31 cellular contexts compared by ENCODE assay signal in the genomic region with DNA sequence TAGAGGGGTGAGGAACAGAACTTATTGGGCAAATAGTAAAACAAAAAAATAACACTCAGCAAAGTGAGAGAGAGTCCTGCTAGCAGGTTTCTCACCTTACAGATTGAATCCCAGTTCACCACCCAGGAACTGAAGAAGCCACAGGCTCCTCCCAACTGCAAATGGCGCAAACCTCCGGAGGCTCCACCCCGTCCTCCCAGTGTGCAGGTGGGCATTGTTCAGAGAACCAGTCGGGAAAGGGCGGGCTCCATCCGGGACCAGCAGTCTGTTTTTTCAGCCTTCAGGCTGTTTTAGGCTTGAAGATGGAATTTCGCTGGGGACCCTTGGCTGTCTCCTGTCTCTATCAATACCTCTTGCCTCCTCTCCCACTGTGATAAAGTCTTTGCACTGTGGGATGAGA.
"Had no signal": no experiment of that assay in that cellular context is flagged by ENCODE, and none has a peak within 500 bp of the region (broad histone marks: within the 10 kb centered on the region; RNA-seq: fewer than 3 reads in every experiment).

No MANE protein-coding gene starts in this region.

- H3K36me3 Mint-ChIP-seq: activated naive CD4-positive, alpha-beta T cell treated with anti-CD3 and anti-CD28 coated beads, Interleukin-2, amount 50 U/mL, for 72 hours had no signal

- DNase-seq: activated CD4-positive, alpha-beta memory T cell treated with anti-CD3 and anti-CD28 coated beads, Interleukin-2, amount 10 ng/mL, durations not matched to agents 7 days and 5 days; activated CD4-positive, alpha-beta T cell treated with anti-CD3 and anti-CD28 coated beads for 1 hour; activated CD4-positive, alpha-beta T cell treated with anti-CD3 and anti-CD28 coated beads for 4 hours; activated CD4-positive, alpha-beta T cell treated with anti-CD3 and anti-CD28 coated beads, Interleukin-2, amount 10 ng/mL, durations not matched to agents 7 days and 5 days; activated CD4-positive, alpha-beta T cell treated with anti-CD3 and anti-CD28 coated beads, Interleukin-2, amount 50 U/mL, for 4 hours; activated CD8-positive, alpha-beta memory T cell treated with anti-CD3 and anti-CD28 coated beads, Interleukin-2, amount 50 U/mL, for 48 hours; activated gamma-delta T cell; activated naive CD4-positive, alpha-beta T cell; activated naive CD4-positive, alpha-beta T cell treated with anti-CD3 and anti-CD28 coated beads, Interleukin-2, amount 10 ng/mL, durations not matched to agents 7 days and 5 days; activated naive CD8-positive, alpha-beta T cell treated with anti-CD3 and anti-CD28 coated beads, Interleukin-2, amount 10 ng/mL, durations not matched to agents 7 days and 5 days; activated T-cell treated with anti-CD3 and anti-CD28 coated beads for 4 hours; activated T-cell treated with anti-CD3 and anti-CD28 coated beads, Interleukin-2, amount 50 U/mL, for 24 hours; activated T-cell treated with anti-CD3 and anti-CD28 coated beads, Interleukin-2, amount 50 U/mL, for 72 hours; central memory CD4-positive, alpha-beta T cell; cerebellar nuclear complex; cortex of kidney; dermis blood vessel endothelial cell; effector CD4-positive, alpha-beta T cell; esophagus squamous epithelium; head of caudate nucleus; T-helper 2 cell had no signal

- H3K27me3 Mint-ChIP-seq: activated T-cell treated with anti-CD3 and anti-CD28 coated beads, Interleukin-2, amount 50 U/mL, for 24 hours had no signal

- H3K4me1 Mint-ChIP-seq: activated CD4-positive, alpha-beta memory T cell treated with anti-CD3 and anti-CD28 coated beads, Interleukin-2, amount 10 ng/mL, durations not matched to agents 7 days and 5 days; activated CD4-positive, alpha-beta T cell treated with anti-CD3 and anti-CD28 coated beads, Interleukin-2, amount 10 ng/mL, durations not matched to agents 7 days and 5 days; activated naive CD4-positive, alpha-beta T cell treated with anti-CD3 and anti-CD28 coated beads, Interleukin-2, amount 10 ng/mL, durations not matched to agents 7 days and 5 days; activated naive CD8-positive, alpha-beta T cell treated with anti-CD3 and anti-CD28 coated beads, Interleukin-2, amount 10 ng/mL, durations not matched to agents 7 days and 5 days had no signal

- ATAC-seq: activated naive CD4-positive, alpha-beta T cell treated with anti-CD3 and anti-CD28 coated beads, Interleukin-2, amount 50 U/mL, for 72 hours; activated T-cell treated with anti-CD3 and anti-CD28 coated beads, Interleukin-2, amount 50 U/mL, for 72 hours had no signal

- FAIRE-seq: colon, endometrium, endothelial cell of umbilical vein, frontal cortex had no signal

- H3K4me3 ChIP-seq: ascending aorta, breast epithelium, cardiac muscle cell, esophagus squamous epithelium had no signal

- H3K4me3 Mint-ChIP-seq: activated CD4-positive, alpha-beta memory T cell treated with anti-CD3 and anti-CD28 coated beads, Interleukin-2, amount 10 ng/mL, durations not matched to agents 7 days and 5 days; activated CD4-positive, alpha-beta T cell treated with anti-CD3 and anti-CD28 coated beads, Interleukin-2, amount 10 ng/mL, durations not matched to agents 7 days and 5 days; activated naive CD4-positive, alpha-beta T cell treated with anti-CD3 and anti-CD28 coated beads, Interleukin-2, amount 10 ng/mL, durations not matched to agents 7 days and 5 days; activated naive CD8-positive, alpha-beta T cell treated with anti-CD3 and anti-CD28 coated beads, Interleukin-2, amount 10 ng/mL, durations not matched to agents 7 days and 5 days; activated T-cell treated with anti-CD3 and anti-CD28 coated beads, Interleukin-2, amount 50 U/mL, for 24 hours; activated T-cell treated with anti-CD3 and anti-CD28 coated beads, Interleukin-2, amount 50 U/mL, for 72 hours; brain had no signal

- H3K9me3 ChIP-seq: breast epithelium, esophagus squamous epithelium had no signal

- H3K36me3 ChIP-seq: ascending aorta, breast epithelium, cardiac muscle cell, esophagus squamous epithelium had no signal

- H3K27ac ChIP-seq: ascending aorta, breast epithelium, cardiac muscle cell, epithelial cell of prostate, esophagus squamous epithelium had no signal

- H3K9me3 Mint-ChIP-seq: activated CD4-positive, alpha-beta memory T cell treated with anti-CD3 and anti-CD28 coated beads, Interleukin-2, amount 10 ng/mL, durations not matched to agents 7 days and 5 days; activated CD4-positive, alpha-beta T cell treated with anti-CD3 and anti-CD28 coated beads, Interleukin-2, amount 10 ng/mL, durations not matched to agents 7 days and 5 days; activated T-cell treated with anti-CD3 and anti-CD28 coated beads, Interleukin-2, amount 50 U/mL, for 24 hours had no signal

- H3K27me3 ChIP-seq: ascending aorta, breast epithelium, cardiac muscle cell, esophagus squamous epithelium had no signal

- H3K4me1 ChIP-seq: ascending aorta, breast epithelium had no signal

- H3K27ac Mint-ChIP-seq: activated CD4-positive, alpha-beta memory T cell treated with anti-CD3 and anti-CD28 coated beads, Interleukin-2, amount 10 ng/mL, durations not matched to agents 7 days and 5 days; activated CD4-positive, alpha-beta T cell treated with anti-CD3 and anti-CD28 coated beads, Interleukin-2, amount 10 ng/mL, durations not matched to agents 7 days and 5 days; activated naive CD4-positive, alpha-beta T cell treated with anti-CD3 and anti-CD28 coated beads, Interleukin-2, amount 10 ng/mL, durations not matched to agents 7 days and 5 days; activated naive CD4-positive, alpha-beta T cell treated with anti-CD3 and anti-CD28 coated beads, Interleukin-2, amount 50 U/mL, for 72 hours; activated naive CD8-positive, alpha-beta T cell treated with anti-CD3 and anti-CD28 coated beads, Interleukin-2, amount 10 ng/mL, durations not matched to agents 7 days and 5 days; activated T-cell treated with anti-CD3 and anti-CD28 coated beads, Interleukin-2, amount 50 U/mL, for 24 hours; activated T-cell treated with anti-CD3 and anti-CD28 coated beads, Interleukin-2, amount 50 U/mL, for 72 hours; brain had no signal
